ENCODE assay signal across 31 cellular contexts in genomic region chr19:8123683-8124082, GRCh38. TPM values are rescaled to one million over a fixed set of nuclear protein-coding genes. Genes with fewer than 3 reads are reported as not detected.
"Had no signal": no experiment of that assay in that cellular context is flagged by ENCODE, and none has a peak within 500 bp of the region (broad histone marks: within the 10 kb centered on the region; RNA-seq: fewer than 3 reads in every experiment).

No MANE protein-coding gene starts in this region.

- DNase-seq: dermis blood vessel endothelial cell; effector memory CD4-positive, alpha-beta T cell; foreskin fibroblast; gastrocnemius medialis; heart left ventricle; immature natural killer cell; islet precursor cell; kidney glomerular epithelial cell; left colon; left ventricle myocardium inferior; mammary epithelial cell; mesendoderm; midbrain; naive thymus-derived CD4-positive, alpha-beta T cell; stimulated activated CD4-positive, alpha-beta T cell treated with anti-CD3 and anti-CD28 coated beads, Interleukin-12 subunit alpha, Interleukin-12 subunit beta, amount 100 ng/mL, for 4 hours; stimulated activated CD4-positive, alpha-beta T cell treated with anti-CD3 and anti-CD28 coated beads, Interleukin-1b, Interleukin-23, amount 100 ng/mL, for 48 hours; stimulated activated CD4-positive, alpha-beta T cell treated with anti-CD3 and anti-CD28 coated beads, Interleukin-4, amount 100 ng/mL, for 1 hour; stimulated activated CD8-positive, alpha-beta memory T cell treated with anti-CD3 and anti-CD28 coated beads, Interleukin-4, amount 100 ng/mL, for 48 hours; stimulated activated naive CD4-positive, alpha-beta T cell treated with Interleukin-2 at 50 U/mL for 16 hours; stomach; thyroid gland; trophoblast cell had no signal

- FAIRE-seq: endometrium had no signal

- H3K27ac Mint-ChIP-seq: immature natural killer cell; naive thymus-derived CD4-positive, alpha-beta T cell; nephron had no signal

- H3K9me3 Mint-ChIP-seq: immature natural killer cell, nephron had no signal

- H3K4me3 Mint-ChIP-seq: immature natural killer cell; naive thymus-derived CD4-positive, alpha-beta T cell; nephron had no signal

- H3K36me3 Mint-ChIP-seq: immature natural killer cell; naive thymus-derived CD4-positive, alpha-beta T cell had no signal

- H3K4me1 Mint-ChIP-seq: immature natural killer cell; naive thymus-derived CD4-positive, alpha-beta T cell; nephron had no signal

- ATAC-seq: gastrocnemius medialis; heart left ventricle; left colon; naive thymus-derived CD4-positive, alpha-beta T cell; sciatic nerve had no signal

RNA-seq across cellular contexts. Expression of gene FBN3, which starts 25.7 kb away (rescaled TPM):
- total RNA-seq: dermis blood vessel endothelial cell; glomerular endothelial cell; left colon; left ventricle myocardium inferior; naive thymus-derived CD4-positive, alpha-beta T cell; omental fat pad; right atrium auricular region; smooth muscle cell; subcutaneous adipose tissue; ureter had no signal
